Comparison of ENCODE assay signal across 15 cellular contexts in the genomic region with DNA sequence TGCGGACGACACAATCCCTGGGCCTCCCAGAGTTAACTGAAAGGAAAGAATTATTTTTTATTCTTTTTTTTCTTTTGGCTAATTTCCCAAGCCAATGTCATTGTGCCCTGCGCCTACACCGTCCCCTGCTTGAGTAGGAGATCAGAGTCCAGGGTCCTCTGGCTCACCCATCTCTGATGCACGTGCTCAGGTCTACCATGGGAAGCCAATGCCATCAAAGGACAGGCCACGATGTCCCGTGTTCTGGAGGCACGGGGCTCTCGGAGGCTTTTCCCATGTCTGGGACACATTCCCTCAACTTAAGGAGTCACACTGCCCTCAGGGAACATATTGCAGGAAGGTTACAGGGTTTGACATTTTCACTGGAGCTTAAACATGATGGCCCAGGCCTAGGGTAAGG.
DNase-seq lines count a peak whose midpoint lies in the region; TF ChIP-seq lines count a peak whose summit lies in the region.
"Had no signal": no experiment of that assay in that cellular context is flagged by ENCODE, and none has a peak within 500 bp of the region (broad histone marks: within the 10 kb centered on the region; RNA-seq: fewer than 3 reads in every experiment).

No MANE protein-coding gene starts in this region.

- H3K27me3 ChIP-seq in BLaER1 (no peaks in the 10 kb centered on the region), liver (ENCODE audit: control insufficient read depth in 4 of 4, insufficient read depth in 4 of 4, low read length in 3 of 4) (no peaks in the 10 kb centered on the region), neural progenitor cell (no peaks in the 10 kb centered on the region)
- H3K27me3 ChIP-seq in CD8-positive, alpha-beta memory T cell (ENCODE audit: insufficient read depth, low read length, poor library complexity, severe bottlenecking), result no peaks in the 10 kb centered on the region

- H3K36me3 Mint-ChIP-seq in neural progenitor cell, result no peaks in the 10 kb centered on the region
- peaks cover 0 to 3% (median 1%) of the 10 kb centered on the region in 3 donors for H3K36me3 Mint-ChIP-seq in CD8-positive, alpha-beta memory T cell
- peaks cover 2% of the 10 kb centered on the region for H3K36me3 Mint-ChIP-seq in activated naive CD4-positive, alpha-beta T cell treated with anti-CD3 and anti-CD28 coated beads for 36 hours (ENCODE audit: low read depth)

- CTCF ChIA-PET in CD8-positive, alpha-beta memory T cell (lab: Charles Lee), result interaction anchor here (1.5 kb wide), 1 partner anchor 15 kb away, joined by 3 read pairs; no protein-coding TSS in a partner anchor
- CTCF ChIA-PET in activated naive CD4-positive, alpha-beta T cell treated with anti-CD3 and anti-CD28 coated beads for 36 hours (lab: Charles Lee), result no interaction called here

- TF ChIP-seq RAD21 in liver (IDR thresholded peaks at IDR 0.05), result no peak

- H3K79me2 ChIP-seq in neural progenitor cell (ENCODE audit: low read depth), result no peaks in the 10 kb centered on the region

- peaks cover 5% of the 10 kb centered on the region; the same call in 1 of the 2 replicates for H3K9me3 ChIP-seq in BLaER1
- no peaks in the 10 kb centered on the region for H3K9me3 ChIP-seq in liver (ENCODE audit: control insufficient read depth in 4 of 4, low read length in 3 of 4)
- H3K9me3 ChIP-seq in neural progenitor cell (ENCODE audit: low read depth), result no peaks in the 10 kb centered on the region
- no peaks in the 10 kb centered on the region for H3K9me3 ChIP-seq in CD8-positive, alpha-beta memory T cell (ENCODE audit: low read length)

- DNase-seq in caudate nucleus (lab: John Stamatoyannopoulos, UW) (no peak), neural progenitor cell (ENCODE audit: low spot score) (no peak), NCI-H82 treated with DMSO at 0.1 percent for 48 hours (lab: John Stamatoyannopoulos, UW; ENCODE audit: unreplicated experiment) (no peak)
- no peak for DNase-seq in stimulated activated naive CD4-positive, alpha-beta T cell (lab: John Stamatoyannopoulos, UW)
- DNase-seq in CD8-positive, alpha-beta memory T cell, result no peak
- no peak for DNase-seq in activated naive CD4-positive, alpha-beta T cell treated with anti-CD3 and anti-CD28 coated beads for 36 hours
- DNase-seq: Calu3; CD4-positive, CD25-positive, alpha-beta regulatory T cell; DMS 273 treated with DMSO at 0.1 percent for 48 hours; DMS79 had no signal

- intact Hi-C loops in activated naive CD4-positive, alpha-beta T cell treated with anti-CD3 and anti-CD28 coated beads for 36 hours (cut with micrococcal nuclease), result no loop called here

- peaks cover 9% of the 10 kb centered on the region for H3K9me3 Mint-ChIP-seq in neural progenitor cell
- H3K9me3 Mint-ChIP-seq in CD8-positive, alpha-beta memory T cell, result peaks cover 0 to 6% (median 0%) of the 10 kb centered on the region in 5 donors
- H3K9me3 Mint-ChIP-seq in activated naive CD4-positive, alpha-beta T cell treated with anti-CD3 and anti-CD28 coated beads for 36 hours, result no peaks in the 10 kb centered on the region
- H3K9me3 Mint-ChIP-seq: CD4-positive, CD25-positive, alpha-beta regulatory T cell; IgD-negative memory B cell had no signal

- POLR2A ChIA-PET in CD8-positive, alpha-beta memory T cell (lab: Charles Lee), result no interaction called here

- H3K4me1 Mint-ChIP-seq in neural progenitor cell, result peaks cover 34% of the 10 kb centered on the region
- H3K4me1 Mint-ChIP-seq in CD8-positive, alpha-beta memory T cell, result peaks cover 4 to 7% (median 7%) of the 10 kb centered on the region in 3 donors
- no peaks in the 10 kb centered on the region for H3K4me1 Mint-ChIP-seq in activated naive CD4-positive, alpha-beta T cell treated with anti-CD3 and anti-CD28 coated beads for 36 hours (ENCODE audit: low read depth)

- TF ChIP-seq CTCF in liver (IDR thresholded peaks at IDR 0.05; ENCODE audit: low read depth, low read length, missing input control) (no peak), neural progenitor cell (IDR thresholded peaks at IDR 0.05) (no peak)

- H3K9ac ChIP-seq in BLaER1 (no peak overlapping the region), liver (ENCODE audit: low read depth in 1 of 2, low read length in 2 of 2) (no peak overlapping the region), neural progenitor cell (no peak overlapping the region)

- H3K27ac Mint-ChIP-seq in neural progenitor cell, result peak overlapping the region; percentile 86
- no peak overlapping the region for H3K27ac Mint-ChIP-seq in CD8-positive, alpha-beta memory T cell
- no peak overlapping the region for H3K27ac Mint-ChIP-seq in activated naive CD4-positive, alpha-beta T cell treated with anti-CD3 and anti-CD28 coated beads for 36 hours
- H3K27ac Mint-ChIP-seq: IgD-negative memory B cell had no signal

- H3K4me3 Mint-ChIP-seq in neural progenitor cell, result no peak overlapping the region
- no peak overlapping the region for H3K4me3 Mint-ChIP-seq in CD8-positive, alpha-beta memory T cell
- H3K4me3 Mint-ChIP-seq in activated naive CD4-positive, alpha-beta T cell treated with anti-CD3 and anti-CD28 coated beads for 36 hours, result no peak overlapping the region
- H3K4me3 Mint-ChIP-seq: CD4-positive, CD25-positive, alpha-beta regulatory T cell; IgD-negative memory B cell had no signal

- H2AFZ ChIP-seq in neural progenitor cell (replicated peaks), result no peak overlapping the region

- no peaks in the 10 kb centered on the region for H3F3A ChIP-seq in neural progenitor cell (ENCODE audit: low read depth)

- H3K4me1 ChIP-seq in BLaER1 (peaks cover 66% of the 10 kb centered on the region), liver (ENCODE audit: control insufficient read depth in 4 of 4, insufficient read depth in 4 of 4, low read length in 3 of 4) (peaks cover 5 to 42% (median 34%) of the 10 kb centered on the region in 4 donors), neural progenitor cell (peaks cover 21% of the 10 kb centered on the region)
- H3K4me1 ChIP-seq in CD8-positive, alpha-beta memory T cell (ENCODE audit: insufficient read depth, low read length), result no peaks in the 10 kb centered on the region

- H3K36me3 ChIP-seq in BLaER1 (no peaks in the 10 kb centered on the region), liver (ENCODE audit: control insufficient read depth in 4 of 4, insufficient read depth in 3 of 4, low read depth in 1 of 4, low read length in 3 of 4) (peaks cover 0 to 1% (median 0%) of the 10 kb centered on the region in 4 donors), neural progenitor cell (no peaks in the 10 kb centered on the region)
- H3K36me3 ChIP-seq in CD8-positive, alpha-beta memory T cell (ENCODE audit: insufficient read depth, low read length), result no peaks in the 10 kb centered on the region

- peaks cover 6% of the 10 kb centered on the region for H3K27me3 Mint-ChIP-seq in neural progenitor cell (ENCODE audit: insufficient read depth, low read depth)
- H3K27me3 Mint-ChIP-seq in CD8-positive, alpha-beta memory T cell, result peaks cover 0 to 3% of the 10 kb centered on the region in 2 donors
- no peaks in the 10 kb centered on the region for H3K27me3 Mint-ChIP-seq in activated naive CD4-positive, alpha-beta T cell treated with anti-CD3 and anti-CD28 coated beads for 36 hours (ENCODE audit: low read depth)
- H3K27me3 Mint-ChIP-seq: CD4-positive, CD25-positive, alpha-beta regulatory T cell; IgD-negative memory B cell had no signal

- H3K4me2 ChIP-seq in BLaER1 (peak overlapping the region; percentile 82; the same call in 1 of the 2 replicates), neural progenitor cell (no peak overlapping the region)

- H3K4me3 ChIP-seq in BLaER1 (no peak overlapping the region), liver (ENCODE audit: low read depth in 1 of 3, low read length in 3 of 3) (no peak overlapping the region), neural progenitor cell (no peak overlapping the region)
- no peak overlapping the region for H3K4me3 ChIP-seq in CD8-positive, alpha-beta memory T cell (ENCODE audit: low read length)
- H3K4me3 ChIP-seq: GM12878 had no signal

- H3K27ac ChIP-seq in BLaER1 (0 out of 2 replicates have a peak overlapping the region, but pooled peaks have one; percentile 6), caudate nucleus (ENCODE audit: low read depth, low read length) (peak overlapping the region; percentile 27), liver (ENCODE audit: low read depth in 1 of 2, low read length in 2 of 2) (no peak overlapping the region), neural progenitor cell (no peak overlapping the region)
- no peak overlapping the region for H3K27ac ChIP-seq in CD8-positive, alpha-beta memory T cell (ENCODE audit: low read depth, low read length)
- H3K27ac ChIP-seq: 22Rv1 had no signal

- H4K20me1 ChIP-seq in BLaER1 (no peaks in the 10 kb centered on the region), neural progenitor cell (ENCODE audit: low read depth) (no peaks in the 10 kb centered on the region)

- WGBS in liver, result 47% methylated on average over 9 of the region's 9 CpGs

TF ChIP-seq in liver, 16 proteins besides CTCF, POLR2A, EP300 and RAD21 (continues in another document):
- TF ChIP-seq FOXA1 (IDR thresholded peaks at IDR 0.05) (no peak), JUND (IDR thresholded peaks at IDR 0.05) (no peak)
- TF ChIP-seq, protein P1, sequence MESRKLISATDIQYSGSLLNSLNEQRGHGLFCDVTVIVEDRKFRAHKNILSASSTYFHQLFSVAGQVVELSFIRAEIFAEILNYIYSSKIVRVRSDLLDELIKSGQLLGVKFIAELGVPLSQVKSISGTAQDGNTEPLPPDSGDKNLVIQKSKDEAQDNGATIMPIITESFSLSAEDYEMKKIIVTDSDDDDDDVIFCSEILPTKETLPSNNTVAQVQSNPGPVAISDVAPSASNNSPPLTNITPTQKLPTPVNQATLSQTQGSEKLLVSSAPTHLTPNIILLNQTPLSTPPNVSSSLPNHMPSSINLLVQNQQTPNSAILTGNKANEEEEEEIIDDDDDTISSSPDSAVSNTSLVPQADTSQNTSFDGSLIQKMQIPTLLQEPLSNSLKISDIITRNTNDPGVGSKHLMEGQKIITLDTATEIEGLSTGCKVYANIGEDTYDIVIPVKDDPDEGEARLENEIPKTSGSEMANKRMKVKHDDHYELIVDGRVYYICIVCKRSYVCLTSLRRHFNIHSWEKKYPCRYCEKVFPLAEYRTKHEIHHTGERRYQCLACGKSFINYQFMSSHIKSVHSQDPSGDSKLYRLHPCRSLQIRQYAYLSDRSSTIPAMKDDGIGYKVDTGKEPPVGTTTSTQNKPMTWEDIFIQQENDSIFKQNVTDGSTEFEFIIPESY (IDR thresholded peaks at IDR 0.05), result no peak

Comparison
In these comparisons a context has a peak if more than half of its experiments do, and no peak if none do; other contexts are left out.
1. H3K27ac ChIP-seq: peak in BLaER1 (single experiment) and caudate nucleus (single experiment); none in liver (0 of 2), neural progenitor cell (single experiment) and CD8-positive, alpha-beta memory T cell (single experiment).